In genomic region chr15:84991313-84991712, GRCh38 we compare ENCODE assay signal across 17 cellular contexts.
"Had no signal": no experiment of that assay in that cellular context is flagged by ENCODE, and none has a peak within 500 bp of the region (broad histone marks: within the 10 kb centered on the region; RNA-seq: fewer than 3 reads in every experiment).

No MANE protein-coding gene starts in this region.

- H3K27me3 ChIP-seq: gastrocnemius medialis, heart right ventricle, right atrium auricular region had no signal

- H3K4me3 ChIP-seq: gastrocnemius medialis, heart right ventricle, lower lobe of right lung, right atrium auricular region, thoracic aorta had no signal

- H3K9me3 ChIP-seq: gastrocnemius medialis, heart right ventricle, lower lobe of right lung, right atrium auricular region, thoracic aorta had no signal

- H3K36me3 ChIP-seq: gastrocnemius medialis, heart right ventricle, lower lobe of right lung, right atrium auricular region, thoracic aorta had no signal

- H3K4me3 Mint-ChIP-seq: activated CD8-positive, alpha-beta T cell treated with anti-CD3 and anti-CD28 coated beads, Interleukin-2, amount 10 ng/mL, durations not matched to agents 7 days and 5 days; activated naive CD4-positive, alpha-beta T cell treated with anti-CD3 and anti-CD28 coated beads, Interleukin-2, amount 10 ng/mL, durations not matched to agents 7 days and 5 days; mesothelial cell of epicardium; T-helper 1 cell treated with Interleukin-12 subunit alpha and Interleukin-12 subunit beta and Interleukin-4 antibody, amounts not matched to agents 30 μg/mL and 1 μg/mL, for 36 hours; WTC11 had no signal

- H3K27me3 Mint-ChIP-seq: activated naive CD4-positive, alpha-beta T cell treated with anti-CD3 and anti-CD28 coated beads, Interleukin-2, amount 10 ng/mL, durations not matched to agents 7 days and 5 days; progenitor cell of endocrine pancreas had no signal

- H3K27ac ChIP-seq: lower lobe of right lung had no signal

- DNase-seq: activated CD4-positive, alpha-beta T cell treated with anti-CD3 and anti-CD28 coated beads for 48 hours; activated CD8-positive, alpha-beta memory T cell treated with anti-CD3 and anti-CD28 coated beads, Interleukin-2, amount 50 U/mL, for 4 hours; activated CD8-positive, alpha-beta T cell treated with anti-CD3 and anti-CD28 coated beads, Interleukin-2, amount 10 ng/mL, durations not matched to agents 7 days and 5 days; activated naive CD4-positive, alpha-beta T cell treated with anti-CD3 and anti-CD28 coated beads, Interleukin-2, amount 10 ng/mL, durations not matched to agents 7 days and 5 days; amniotic stem cell; erythroblast; gastrocnemius medialis; heart right ventricle; left cardiac atrium; lower lobe of right lung; stimulated activated CD4-positive, alpha-beta T cell treated with anti-CD3 and anti-CD28 coated beads, Interleukin-4, amount 100 ng/mL, for 24 hours had no signal

- H3K9me3 Mint-ChIP-seq: activated naive CD4-positive, alpha-beta T cell treated with anti-CD3 and anti-CD28 coated beads, Interleukin-2, amount 10 ng/mL, durations not matched to agents 7 days and 5 days; T-helper 1 cell treated with Interleukin-12 subunit alpha and Interleukin-12 subunit beta and Interleukin-4 antibody, amounts not matched to agents 30 μg/mL and 1 μg/mL, for 36 hours; WTC11 had no signal

- H3K36me3 Mint-ChIP-seq: WTC11 had no signal

- H3K27ac Mint-ChIP-seq: activated CD8-positive, alpha-beta T cell treated with anti-CD3 and anti-CD28 coated beads, Interleukin-2, amount 10 ng/mL, durations not matched to agents 7 days and 5 days; activated naive CD4-positive, alpha-beta T cell treated with anti-CD3 and anti-CD28 coated beads, Interleukin-2, amount 10 ng/mL, durations not matched to agents 7 days and 5 days; mesothelial cell of epicardium; progenitor cell of endocrine pancreas; WTC11 had no signal

- ATAC-seq: activated CD8-positive, alpha-beta T cell treated with anti-CD3 and anti-CD28 coated beads, Interleukin-2, amount 10 ng/mL, durations not matched to agents 7 days and 5 days; gastrocnemius medialis; lower lobe of right lung; WTC11 had no signal
